ENCODE assay signal across 25 cellular contexts in genomic region chr17:35943537-35943936, GRCh38. TPM values are rescaled to one million over a fixed set of nuclear protein-coding genes. Genes with fewer than 3 reads are reported as not detected.
"Had no signal": no experiment of that assay in that cellular context is flagged by ENCODE, and none has a peak within 500 bp of the region (broad histone marks: within the 10 kb centered on the region; RNA-seq: fewer than 3 reads in every experiment).

A gene with protein sequence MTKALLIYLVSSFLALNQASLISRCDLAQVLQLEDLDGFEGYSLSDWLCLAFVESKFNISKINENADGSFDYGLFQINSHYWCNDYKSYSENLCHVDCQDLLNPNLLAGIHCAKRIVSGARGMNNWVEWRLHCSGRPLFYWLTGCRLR (minus strand): TSS chr17:35943713. CDS start chr17:35939356, 4,357 bp downstream.

- ATAC-seq: activated CD8-positive, alpha-beta T cell treated with anti-CD3 and anti-CD28 coated beads, Interleukin-2, amount 10 ng/mL, durations not matched to agents 7 days and 5 days; gastrocnemius medialis; lower lobe of right lung; psoas muscle had no signal

- H3K9me3 ChIP-seq: adrenal gland, ascending aorta, colonic mucosa, esophagus squamous epithelium, gastrocnemius medialis, lower lobe of right lung, ovary, psoas muscle, right atrium auricular region, SK-N-SH, tibial nerve had no signal

- H3K27ac ChIP-seq: adrenal gland, ascending aorta, brain microvascular endothelial cell, colonic mucosa, dorsolateral prefrontal cortex, esophagus squamous epithelium, gastrocnemius medialis, lower lobe of right lung, ovary, psoas muscle, right atrium auricular region, tibial nerve had no signal

- DNase-seq: activated CD4-positive, alpha-beta T cell treated with anti-CD3 and anti-CD28 coated beads for 1 hour; activated CD4-positive, alpha-beta T cell treated with anti-CD3 and anti-CD28 coated beads, Interleukin-2, amount 50 U/mL, for 1 hour; activated CD8-positive, alpha-beta T cell treated with anti-CD3 and anti-CD28 coated beads, Interleukin-2, amount 10 ng/mL, durations not matched to agents 7 days and 5 days; activated gamma-delta T cell treated with Interleukin-2 at 50 U/mL for 16 hours; adrenal gland; dorsolateral prefrontal cortex; esophagus squamous epithelium; gastrocnemius medialis; lower lobe of right lung; ovary; psoas muscle; SK-N-SH; stimulated activated CD4-positive, alpha-beta T cell treated with anti-CD3 and anti-CD28 coated beads, Interleukin-4, amount 100 ng/mL, for 24 hours; substantia nigra had no signal

- H3K4me3 Mint-ChIP-seq: activated CD8-positive, alpha-beta T cell treated with anti-CD3 and anti-CD28 coated beads, Interleukin-2, amount 10 ng/mL, durations not matched to agents 7 days and 5 days; activated naive CD4-positive, alpha-beta T cell treated with anti-CD3 and anti-CD28 coated beads, Interleukin-2, amount 50 U/mL, for 24 hours; neural crest cell; stimulated activated naive CD8-positive, alpha-beta T cell treated with anti-CD3 and anti-CD28 coated beads, Interleukin-15, Interleukin-2, amounts not matched to agents 100 ng/mL and 50 ng/mL, for 24 hours had no signal

- H3K4me1 Mint-ChIP-seq: activated naive CD4-positive, alpha-beta T cell treated with anti-CD3 and anti-CD28 coated beads, Interleukin-2, amount 50 U/mL, for 24 hours; neural crest cell had no signal

- H3K27me3 Mint-ChIP-seq: activated naive CD4-positive, alpha-beta T cell treated with anti-CD3 and anti-CD28 coated beads, Interleukin-2, amount 50 U/mL, for 24 hours; stimulated activated naive CD8-positive, alpha-beta T cell treated with anti-CD3 and anti-CD28 coated beads, Interleukin-15, Interleukin-2, amounts not matched to agents 100 ng/mL and 50 ng/mL, for 24 hours had no signal

- H3K36me3 ChIP-seq: adrenal gland, ascending aorta, brain microvascular endothelial cell, colonic mucosa, esophagus squamous epithelium, gastrocnemius medialis, lower lobe of right lung, ovary, right atrium auricular region, tibial nerve had no signal

- H3K9me3 Mint-ChIP-seq: activated naive CD4-positive, alpha-beta T cell treated with anti-CD3 and anti-CD28 coated beads, Interleukin-2, amount 50 U/mL, for 24 hours; neural crest cell; stimulated activated naive CD8-positive, alpha-beta T cell treated with anti-CD3 and anti-CD28 coated beads, Interleukin-15, Interleukin-2, amounts not matched to agents 100 ng/mL and 50 ng/mL, for 24 hours had no signal

- H3K36me3 Mint-ChIP-seq: activated naive CD4-positive, alpha-beta T cell treated with anti-CD3 and anti-CD28 coated beads, Interleukin-2, amount 50 U/mL, for 24 hours had no signal

- H3K4me3 ChIP-seq: adrenal gland, ascending aorta, colonic mucosa, dorsolateral prefrontal cortex, esophagus squamous epithelium, gastrocnemius medialis, lower lobe of right lung, ovary, psoas muscle, right atrium auricular region, tibial nerve had no signal

- H3K27ac Mint-ChIP-seq: activated CD8-positive, alpha-beta T cell treated with anti-CD3 and anti-CD28 coated beads, Interleukin-2, amount 10 ng/mL, durations not matched to agents 7 days and 5 days; activated naive CD4-positive, alpha-beta T cell treated with anti-CD3 and anti-CD28 coated beads, Interleukin-2, amount 50 U/mL, for 24 hours; stimulated activated naive CD8-positive, alpha-beta T cell treated with anti-CD3 and anti-CD28 coated beads, Interleukin-15, Interleukin-2, amounts not matched to agents 100 ng/mL and 50 ng/mL, for 24 hours had no signal

- H3K9ac ChIP-seq: SK-N-SH had no signal

- H3K27me3 ChIP-seq: adrenal gland, ascending aorta, brain microvascular endothelial cell, colonic mucosa, esophagus squamous epithelium, ovary, right atrium auricular region, tibial nerve had no signal

- H3K4me1 ChIP-seq: adrenal gland, ascending aorta, colonic mucosa, gastrocnemius medialis, lower lobe of right lung, psoas muscle, right atrium auricular region, tibial nerve had no signal

RNA-seq across cellular contexts. Expression of the gene that starts here (rescaled TPM):
- total RNA-seq: activated CD8-positive, alpha-beta T cell treated with anti-CD3 and anti-CD28 coated beads, Interleukin-2, amount 10 ng/mL, durations not matched to agents 7 days and 5 days; adrenal gland; ascending aorta; colonic mucosa; dorsolateral prefrontal cortex; esophagus squamous epithelium; gastrocnemius medialis; lower lobe of right lung; mesenteric fat pad; neural crest cell; ovary; psoas muscle; right atrium auricular region; tibial nerve; urinary bladder had no signal
- polyA plus RNA-seq: adrenal gland, keratinocyte, ovary, psoas muscle, SK-N-SH, urinary bladder had no signal
